ENCODE assay signal across 24 cellular contexts in the genomic region with DNA sequence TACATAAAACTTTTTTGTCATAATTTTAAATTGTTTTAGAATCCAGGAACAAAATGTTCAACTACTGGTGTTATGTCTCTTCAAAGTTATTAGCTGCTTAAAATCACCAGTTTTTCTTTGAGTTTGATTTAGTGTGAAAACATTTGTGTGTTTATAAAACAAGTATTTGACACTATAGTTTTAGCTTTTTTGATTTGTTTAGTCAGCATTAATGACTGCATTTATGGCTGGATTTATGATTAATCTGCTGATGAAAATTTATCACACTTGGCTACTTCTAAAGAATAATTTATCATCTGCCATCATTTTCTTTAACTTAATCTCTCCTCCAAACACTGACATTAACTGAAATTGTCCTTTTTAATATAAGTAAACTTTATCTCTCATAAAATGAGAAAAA.
DNase-seq lines count a peak whose midpoint lies in the region; ATAC-seq, FAIRE-seq and TF ChIP-seq lines count a peak whose summit lies in the region.
"Had no signal": no experiment of that assay in that cellular context is flagged by ENCODE, and none has a peak within 500 bp of the region (broad histone marks: within the 10 kb centered on the region; RNA-seq: fewer than 3 reads in every experiment).

No MANE protein-coding gene starts in this region.

- TF ChIP-seq RAD21 in HepG2 (CRISPR knock-in tag; IDR thresholded peaks at IDR 0.05) (no peak), H1 (IDR thresholded peaks at IDR 0.05 in 1 of 2, conservative IDR thresholded peaks at IDR 0.05 in 1 of 2; ENCODE audit: low read depth in 2 of 2, low read length in 2 of 2) (no peak)

- no peak overlapping the region for H2BK12ac ChIP-seq in H1 (ENCODE audit: low read depth, low read length)

- no peak overlapping the region for H3K18ac ChIP-seq in H1 (ENCODE audit: extremely low read depth, low read length)

- H3K4me2 ChIP-seq in HepG2 (ENCODE audit: low read depth, low read length) (no peak overlapping the region), H1 (ENCODE audit: insufficient read depth in 1 of 2, low read depth in 2 of 2, low read length in 2 of 2) (no peak overlapping the region)
- H3K4me2 ChIP-seq: BLaER1 treated with 17β-estradiol and CSF1 and Interleukin-3, amounts not matched to agents 10 nM and 100 nM had no signal

- TF ChIP-seq EP300 in HepG2 (IDR thresholded peaks at IDR 0.05; ENCODE audit: low read depth in 2 of 2, low read length in 2 of 2) (no peak), HepG2 (CRISPR knock-in tag; IDR thresholded peaks at IDR 0.05; ENCODE audit: borderline replicate concordance) (no peak), H1 (IDR thresholded peaks at IDR 0.05; ENCODE audit: borderline replicate concordance in 1 of 2, low read depth in 2 of 2, low read length in 2 of 2) (no peak)

- H3K27ac ChIP-seq in HepG2 (ENCODE audit: extremely low read length, insufficient read depth, low read length) = no peak overlapping the region
- no peak overlapping the region for H3K27ac ChIP-seq in right lobe of liver
- no peak overlapping the region for H3K27ac ChIP-seq in H1 (ENCODE audit: low read depth, low read length)
- H3K27ac ChIP-seq in small intestine (ENCODE audit: low read depth in 1 of 2, low read length in 1 of 2) = no peak overlapping the region
- H3K27ac ChIP-seq: 22Rv1; BLaER1 treated with 17β-estradiol and CSF1 and Interleukin-3, amounts not matched to agents 10 nM and 100 nM; GM23248 had no signal

- H2BK5ac ChIP-seq in H1 (ENCODE audit: low read depth, low read length) = no peak overlapping the region

- no peak overlapping the region for H3K14ac ChIP-seq in H1 (ENCODE audit: insufficient read length)

- in situ Hi-C loops in HepG2 (cut with HindIII; ENCODE audit: extremely low pct_ligation_motif_present, low pct_unique_long_range_greater_than_20kb) = no loop called here

- no peak overlapping the region for H3K9ac ChIP-seq in HepG2 (ENCODE audit: insufficient read depth, low read depth, low read length)
- H3K9ac ChIP-seq in H1 (replicated peaks in 1 of 4; ENCODE audit: extremely low read depth in 1 of 4, low read depth in 3 of 4, low read length in 3 of 4) = no peak overlapping the region
- H3K9ac ChIP-seq: BLaER1 treated with 17β-estradiol and CSF1 and Interleukin-3, amounts not matched to agents 10 nM and 100 nM; GM23248 had no signal

- ATAC-seq in HepG2 (no peak), right lobe of liver (no peak)
- ATAC-seq: GM12878 had no signal

- CTCF ChIA-PET in HepG2 (lab: Yijun Ruan, JAX; ENCODE audit: low intra/inter-chr PET ratio, low total read pairs) = no interaction called here
- CTCF ChIA-PET in H1 (lab: Charles Lee; ENCODE audit: partially characterized antibody) = interaction anchor here (0.6 kb wide), 1 partner anchor 242 kb away, joined by 3 read pairs; no protein-coding TSS in a partner anchor

- BruUV-seq in HepG2 (replicated peaks; lab: Mats Ljungman, UMichigan) = no TSS peak

- POLR2A ChIA-PET in HepG2 (lab: Yijun Ruan, JAX) (no interaction called here), H1 (lab: Charles Lee; ENCODE audit: partially characterized antibody) (no interaction called here)

- no peak for TF ChIP-seq POLR2A in HepG2 (IDR thresholded peaks at IDR 0.05; ENCODE audit: insufficient read depth in 1 of 2, low read depth in 2 of 2, low read length in 2 of 2)
- TF ChIP-seq POLR2A in right lobe of liver (IDR thresholded peaks at IDR 0.05) = no peak
- TF ChIP-seq POLR2A in H1 (IDR thresholded peaks at IDR 0.05; ENCODE audit: control extremely low read depth in 1 of 2, low read depth in 2 of 2, low read length in 2 of 2) = no peak

- no peaks in the 10 kb centered on the region for H3K23me2 ChIP-seq in H1 (ENCODE audit: low read depth, low read length)

- no peaks in the 10 kb centered on the region for H3K4me1 ChIP-seq in HepG2 (ENCODE audit: insufficient read depth, low read length)
- no peaks in the 10 kb centered on the region for H3K4me1 ChIP-seq in right lobe of liver
- H3K4me1 ChIP-seq in H1 (replicated peaks in 1 of 4; ENCODE audit: control insufficient read depth in 3 of 4, insufficient read depth in 4 of 4, low read length in 3 of 4) = peaks cover 0 to 14% (median 1%) of the 10 kb centered on the region in 4 experiments; a peak in 4 of 7 replicates
- no peaks in the 10 kb centered on the region for H3K4me1 ChIP-seq in small intestine (ENCODE audit: control insufficient read depth in 2 of 2, insufficient read depth in 1 of 2, low read depth in 1 of 2, low read length in 1 of 2)
- H3K4me1 ChIP-seq: BE2C; BLaER1 treated with 17β-estradiol and CSF1 and Interleukin-3, amounts not matched to agents 10 nM and 100 nM; HAP-1 had no signal

- H3K79me2 ChIP-seq in HepG2 (ENCODE audit: insufficient read depth, low read length) (no peaks in the 10 kb centered on the region), H1 (ENCODE audit: control insufficient read depth in 1 of 2, insufficient read depth in 2 of 2, low read length in 2 of 2) (no peaks in the 10 kb centered on the region)

- H2AFZ ChIP-seq in HepG2 (ENCODE audit: low read length) = no peak overlapping the region
- H2AFZ ChIP-seq in H1 (ENCODE audit: low read length) = no peak overlapping the region
- H2AFZ ChIP-seq: GM23248 had no signal

- H4K91ac ChIP-seq in H1 (replicated peaks; ENCODE audit: insufficient read length, low read length) = no peak overlapping the region

- no peak overlapping the region for H2BK120ac ChIP-seq in H1 (replicated peaks; ENCODE audit: low read depth, low read length)

- DNase-seq in HepG2 (ENCODE audit: low spot score) = no peak
- DNase-seq in right lobe of liver = no peak
- DNase-seq in H1 (ENCODE audit: low read depth in 1 of 2, low spot score in 2 of 2) = no peak
- no peak for DNase-seq in small intestine
- no peak for DNase-seq in cardiac septum (ENCODE audit: low spot score)
- DNase-seq in SIG-M5 treated with dmso at 0.1 percent for 504 hours (lab: John Stamatoyannopoulos, UW; ENCODE audit: unreplicated experiment) = no peak
- DNase-seq: ACHN; AML-193; BE2C; CD4-positive, alpha-beta T cell; CD8-positive, alpha-beta memory T cell; DMS 273 treated with DMSO at 0.1 percent for 48 hours; DMS79; EL; GDM1; GM23248; HFFc6 had no signal

- intact Hi-C loops in HepG2 (cut with micrococcal nuclease; ENCODE audit: unreplicated experiment) = no loop called here
- intact Hi-C loops in right lobe of liver (cut with DNase I) = no loop called here
- intact Hi-C loops in cardiac septum (cut with DNase I) = no loop called here

- no peaks in the 10 kb centered on the region for H3K36me3 ChIP-seq in HepG2 (replicated peaks in 1 of 2; ENCODE audit: control insufficient read depth in 1 of 2, insufficient read depth in 2 of 2, low read length in 2 of 2)
- no peaks in the 10 kb centered on the region for H3K36me3 ChIP-seq in right lobe of liver
- no peaks in the 10 kb centered on the region for H3K36me3 ChIP-seq in H1 (ENCODE audit: control insufficient read depth in 2 of 4, insufficient read depth in 4 of 4, low read length in 3 of 4)
- no peaks in the 10 kb centered on the region for H3K36me3 ChIP-seq in small intestine (ENCODE audit: control insufficient read depth in 2 of 2, insufficient read depth in 2 of 2, low read length in 2 of 2)
- H3K36me3 ChIP-seq: BE2C; BLaER1 treated with 17β-estradiol and CSF1 and Interleukin-3, amounts not matched to agents 10 nM and 100 nM; HAP-1 had no signal

- peaks cover 44% of the 10 kb centered on the region for H3K9me3 ChIP-seq in HepG2 (ENCODE audit: low read length)
- no peaks in the 10 kb centered on the region for H3K9me3 ChIP-seq in right lobe of liver
- no peaks in the 10 kb centered on the region for H3K9me3 ChIP-seq in H1 (ENCODE audit: insufficient read depth in 2 of 2, low read depth in 1 of 2, low read length in 1 of 2)
- H3K9me3 ChIP-seq in small intestine (ENCODE audit: control insufficient read depth, low read depth) = no peaks in the 10 kb centered on the region
- H3K9me3 ChIP-seq: BE2C; BLaER1 treated with 17β-estradiol and CSF1 and Interleukin-3, amounts not matched to agents 10 nM and 100 nM; HAP-1 had no signal

- no peak overlapping the region for H2AK5ac ChIP-seq in H1 (ENCODE audit: low read depth, low read length)

- H4K8ac ChIP-seq in H1 (ENCODE audit: extremely low read depth, insufficient read depth, low read length) = no peak overlapping the region

- H2BK15ac ChIP-seq in H1 (ENCODE audit: low read length) = no peak overlapping the region

- FAIRE-seq in HepG2 (lab: Jason Lieb, UNC) (no peak), H1 (lab: Jason Lieb, UNC) (no peak), small intestine (lab: Jason Lieb, UNC) (peak; percentile 26)
- FAIRE-seq: D721Med, GM12878, GM19239, H54 had no signal

- no peak overlapping the region for H3K23ac ChIP-seq in H1 (ENCODE audit: insufficient read length)

- H3K4me3 ChIP-seq in HepG2 (replicated peaks in 1 of 3; ENCODE audit: insufficient read depth in 1 of 3, low read depth in 2 of 3, low read length in 3 of 3) (no peak overlapping the region), right lobe of liver (no peak overlapping the region), H1 (ENCODE audit: extremely low read depth in 1 of 4, insufficient read depth in 2 of 4, low read depth in 3 of 4, low read length in 4 of 4) (no peak overlapping the region), small intestine (ENCODE audit: low read depth in 1 of 2, low read length in 2 of 2) (no peak overlapping the region)
- H3K4me3 ChIP-seq: BLaER1 treated with 17β-estradiol and CSF1 and Interleukin-3, amounts not matched to agents 10 nM and 100 nM; GM12878; GM23248; HAP-1 had no signal

- H4K20me1 ChIP-seq in HepG2 (ENCODE audit: insufficient read depth, low read length) (no peaks in the 10 kb centered on the region), H1 (replicated peaks in 1 of 2; ENCODE audit: control insufficient read depth in 1 of 2, insufficient read depth in 2 of 2, low read length in 2 of 2) (no peaks in the 10 kb centered on the region)
- H4K20me1 ChIP-seq: BLaER1 treated with 17β-estradiol and CSF1 and Interleukin-3, amounts not matched to agents 10 nM and 100 nM had no signal

- H3K56ac ChIP-seq in H1 (replicated peaks; ENCODE audit: insufficient read length, low read depth, low read length) = no peak overlapping the region

- H3K79me1 ChIP-seq in H1 (ENCODE audit: low read depth, low read length) = no peaks in the 10 kb centered on the region

- no peak overlapping the region for H4K5ac ChIP-seq in H1 (ENCODE audit: insufficient read length, low read depth, low read length)

- H3K4ac ChIP-seq in H1 (replicated peaks; ENCODE audit: insufficient read length, low read depth, low read length) = no peak overlapping the region

- no peak overlapping the region for H2BK20ac ChIP-seq in H1 (ENCODE audit: low read length)

- H3K27me3 ChIP-seq in HepG2 (ENCODE audit: control insufficient read depth in 1 of 2, insufficient read depth in 2 of 2, low read length in 2 of 2) = no peaks in the 10 kb centered on the region
- no peaks in the 10 kb centered on the region for H3K27me3 ChIP-seq in right lobe of liver
- H3K27me3 ChIP-seq in H1 (replicated peaks in 1 of 4; ENCODE audit: control insufficient read depth in 3 of 4, extremely low read depth in 1 of 4, insufficient read depth in 3 of 4, low read length in 3 of 4) = no peaks in the 10 kb centered on the region
- H3K27me3 ChIP-seq in small intestine (ENCODE audit: control insufficient read depth in 2 of 2, insufficient read depth in 2 of 2, low read length in 2 of 2) = no peaks in the 10 kb centered on the region
- H3K27me3 ChIP-seq: BE2C; BLaER1 treated with 17β-estradiol and CSF1 and Interleukin-3, amounts not matched to agents 10 nM and 100 nM had no signal

- TF ChIP-seq CTCF in HepG2 (CRISPR knock-in tag; IDR thresholded peaks at IDR 0.05) (no peak), right lobe of liver (IDR thresholded peaks at IDR 0.05) (no peak), H1 (IDR thresholded peaks at IDR 0.05; ENCODE audit: control extremely low read depth in 1 of 3, insufficient read depth in 1 of 3, low read depth in 1 of 3, low read length in 3 of 3) (no peak)

Comparison
In these comparisons a context has a peak if more than half of its experiments do, and no peak if none do; other contexts are left out.
1. Of the 41 proteins assayed by ChIP-seq in both HepG2 and H1: peak only in HepG2: none; only in H1: none; in both: MAFK; in neither: 40.